2 cellular contexts compared by ENCODE assay signal in genomic region chr4:183145773-183146172, GRCh38.
TF ChIP-seq lines count a peak whose summit lies in the region.

No MANE protein-coding gene starts in this region.

TF ChIP-seq in HepG2, 621 proteins besides CTCF, POLR2A, EP300 and RAD21:
- TF ChIP-seq MBNL3 (CRISPR knock-in tag; conservative IDR thresholded peaks at IDR 0.05): no peak
- TF ChIP-seq ZNF709 (CRISPR knock-in tag; IDR thresholded peaks at IDR 0.05): no peak
- TF ChIP-seq ZNF614 (CRISPR knock-in tag; IDR thresholded peaks at IDR 0.05; ENCODE audit: borderline replicate concordance): no peak
TF ChIP-seq in HepG2: peak in this region for 0.

TF ChIP-seq in K562, 482 proteins besides CTCF, POLR2A, EP300 and RAD21:
- TF ChIP-seq IRF9 (tag; IDR thresholded peaks at IDR 0.05): no peak
- no peak for TF ChIP-seq ZNF232 (CRISPR knock-in tag; IDR thresholded peaks at IDR 0.05)
- TF ChIP-seq TBP (optimal IDR thresholded peaks at IDR 0.05; ENCODE audit: low read depth, low read length): no peak
- no peak for TF ChIP-seq NKRF (IDR thresholded peaks at IDR 0.05; ENCODE audit: borderline replicate concordance)
- no peak for TF ChIP-seq SMC3 (conservative IDR thresholded peaks at IDR 0.05; ENCODE audit: insufficient read depth, low read depth, low read length)
- TF ChIP-seq SOX6 (IDR thresholded peaks at IDR 0.05): no peak
- TF ChIP-seq PATZ1 (CRISPR knock-in tag; IDR thresholded peaks at IDR 0.05; ENCODE audit: borderline replicate concordance): no peak
- TF ChIP-seq PBX2 (CRISPR knock-in tag; IDR thresholded peaks at IDR 0.05; ENCODE audit: low read depth): no peak
- peak; percentile 89 for TF ChIP-seq PBX2 (tag; conservative IDR thresholded peaks at IDR 0.05; ENCODE audit: low read depth)
- no peak for TF ChIP-seq ZHX1 (conservative IDR thresholded peaks at IDR 0.05; ENCODE audit: low read length)
- peak; percentile 39; the same call in 1 of the 2 replicates for TF ChIP-seq FOSL1 (tag; conservative IDR thresholded peaks at IDR 0.05)
- TF ChIP-seq KAT2B (IDR thresholded peaks at IDR 0.05; ENCODE audit: low read depth, low read length): no peak
- no peak for TF ChIP-seq NFE2L1 (tag; IDR thresholded peaks at IDR 0.05; ENCODE audit: borderline replicate concordance, low read depth)
- no peak for TF ChIP-seq GATAD2B (IDR thresholded peaks at IDR 0.05; ENCODE audit: borderline replicate concordance)
- TF ChIP-seq ESRRA (IDR thresholded peaks at IDR 0.05; ENCODE audit: borderline replicate concordance, low read depth): no peak
- no peak for TF ChIP-seq ZNF561 (CRISPR knock-in tag; conservative IDR thresholded peaks at IDR 0.05)
- peak; percentile 59 for TF ChIP-seq PKNOX1 (IDR thresholded peaks at IDR 0.05)
- TF ChIP-seq GTF2B (IDR thresholded peaks at IDR 0.05; ENCODE audit: extremely low read depth, insufficient read length): no peak
- TF ChIP-seq NFYB (IDR thresholded peaks at IDR 0.05; ENCODE audit: extremely low read depth, insufficient read length): no peak
- no peak for TF ChIP-seq ZBTB34 (CRISPR knock-in tag; IDR thresholded peaks at IDR 0.05)
- no peak for TF ChIP-seq CHD1 (IDR thresholded peaks at IDR 0.05; ENCODE audit: low read length)
- no peak for TF ChIP-seq KLF16 (IDR thresholded peaks at IDR 0.05)
- no peak for TF ChIP-seq IRF1 (CRISPR knock-in tag; IDR thresholded peaks at IDR 0.05; ENCODE audit: borderline replicate concordance)
- TF ChIP-seq ZNF780A (CRISPR knock-in tag; IDR thresholded peaks at IDR 0.05): no peak
- no peak for TF ChIP-seq ARHGAP35 (IDR thresholded peaks at IDR 0.05; ENCODE audit: partially characterized antibody)
- TF ChIP-seq ZNF174 (CRISPR knock-in tag; IDR thresholded peaks at IDR 0.05): no peak
- TF ChIP-seq NCOA4 (IDR thresholded peaks at IDR 0.05; ENCODE audit: partially characterized antibody): no peak
- TF ChIP-seq HEY1 (CRISPR knock-in tag; IDR thresholded peaks at IDR 0.05; ENCODE audit: borderline replicate concordance): no peak
- no peak for TF ChIP-seq ZNF395 (CRISPR knock-in tag; IDR thresholded peaks at IDR 0.05)
- TF ChIP-seq CBFA2T3 (IDR thresholded peaks at IDR 0.05): peak; percentile 13; the same call in 1 of the 2 replicates
- TF ChIP-seq MTF1 (CRISPR knock-in tag; IDR thresholded peaks at IDR 0.05; ENCODE audit: borderline replicate concordance): no peak
- no peak for TF ChIP-seq HDAC6 (IDR thresholded peaks at IDR 0.05; ENCODE audit: low read depth, low read length)
- TF ChIP-seq KLF10 (CRISPR knock-in tag; IDR thresholded peaks at IDR 0.05): no peak
- TF ChIP-seq TEAD4 (IDR thresholded peaks at IDR 0.05; ENCODE audit: low read length): no peak
- TF ChIP-seq TEAD4 (CRISPR knock-in tag; IDR thresholded peaks at IDR 0.05; ENCODE audit: borderline replicate concordance): no peak
- TF ChIP-seq SMAD2 (IDR thresholded peaks at IDR 0.05; ENCODE audit: low read depth, low read length): no peak
- TF ChIP-seq ZNF354B (CRISPR knock-in tag; IDR thresholded peaks at IDR 0.05): no peak
- TF ChIP-seq PCBP2 (IDR thresholded peaks at IDR 0.05; ENCODE audit: low read depth, low read length, poor library complexity, severe bottlenecking): no peak
- no peak for TF ChIP-seq FOXM1 (IDR thresholded peaks at IDR 0.05; ENCODE audit: low read depth)
- TF ChIP-seq FOXM1 (CRISPR knock-in tag; IDR thresholded peaks at IDR 0.05; ENCODE audit: low read depth): no peak
- TF ChIP-seq MEIS2 (IDR thresholded peaks at IDR 0.05; ENCODE audit: partially characterized antibody): peak; percentile 95
- 0 out of 2 replicates have a peak, but pooled peaks have one; percentile 9 for TF ChIP-seq CBFA2T2 (conservative IDR thresholded peaks at IDR 0.05)
- no peak for TF ChIP-seq TCFL5 (CRISPR knock-in tag; conservative IDR thresholded peaks at IDR 0.05)
TF ChIP-seq in K562: peak in this region for 6.
